8 cellular contexts compared by ENCODE assay signal in the genomic region with DNA sequence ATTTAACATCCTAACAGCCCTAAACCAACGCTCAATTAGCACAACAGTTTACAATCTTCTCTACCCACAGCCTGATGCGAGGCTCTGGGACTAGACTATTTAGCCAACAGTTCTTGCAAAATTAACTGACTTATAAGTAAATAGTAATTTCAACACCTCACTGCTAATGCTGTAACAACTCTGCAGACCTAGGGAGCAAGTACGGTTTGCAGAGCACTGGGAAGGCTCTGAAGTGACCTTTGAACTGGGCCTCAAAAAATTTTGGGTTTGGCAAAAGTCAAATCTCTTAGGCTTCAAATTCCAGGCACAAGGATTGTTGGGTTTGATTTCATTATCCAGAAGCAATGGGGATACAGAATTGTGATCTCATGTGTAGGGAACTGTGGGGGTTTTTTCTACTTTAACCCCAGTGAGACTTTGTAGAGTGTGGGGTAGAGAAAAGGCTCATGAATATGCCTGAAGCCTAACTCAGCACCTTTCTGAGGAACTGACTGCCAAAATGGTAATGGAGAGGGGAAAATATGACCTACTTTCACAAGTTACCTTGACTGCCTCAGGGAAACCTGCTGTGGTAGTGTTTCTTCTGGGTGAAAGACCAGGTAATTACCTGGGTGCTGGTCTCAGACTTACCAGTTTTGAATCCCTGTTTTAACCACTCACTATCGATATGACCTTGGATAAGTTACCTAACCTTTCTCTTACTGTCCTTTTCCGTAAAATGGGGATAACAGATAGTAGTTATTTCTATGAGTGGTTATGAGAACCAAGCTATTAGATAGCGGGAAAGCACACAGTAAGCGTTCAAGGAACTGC. TPM values are rescaled to one million over a fixed set of nuclear protein-coding genes. Genes with fewer than 3 reads are reported as not detected.
DNase-seq lines count a peak whose midpoint lies in the region; ATAC-seq and TF ChIP-seq lines count a peak whose summit lies in the region.

No MANE protein-coding gene starts in this region.

- peak overlapping the region; percentile 96 for H3K27ac Mint-ChIP-seq in Calu3 (ENCODE audit: unreplicated experiment)

- peak overlapping the region; percentile 97 for H3K4me2 ChIP-seq in osteoblast (ENCODE audit: insufficient read depth, low read length)

- BruUV-seq in Calu3 (replicated peaks; lab: Mats Ljungman, UMichigan), result no TSS peak

- H3K4me1 ChIP-seq in duodenal mucosa (ENCODE audit: control insufficient read depth in 1 of 2, insufficient read depth in 2 of 2, low read length in 2 of 2), result peaks cover 24 to 26% of the 10 kb centered on the region in 2 donors
- peaks cover 24% of the 10 kb centered on the region for H3K4me1 ChIP-seq in osteoblast (ENCODE audit: insufficient read depth, low read length)

- H3K27me3 ChIP-seq in duodenal mucosa (ENCODE audit: control insufficient read depth in 1 of 2, insufficient read depth in 2 of 2, low read length in 2 of 2) (no peaks in the 10 kb centered on the region), osteoblast (ENCODE audit: insufficient read depth, low read length) (no peaks in the 10 kb centered on the region)

- H4K20me1 ChIP-seq in osteoblast (ENCODE audit: insufficient read depth, low read length), result peaks cover 20% of the 10 kb centered on the region

- peaks cover 19% of the 10 kb centered on the region for H3K4me1 Mint-ChIP-seq in Calu3 (ENCODE audit: low read depth, unreplicated experiment)

- peaks cover 50% of the 10 kb centered on the region for H3K36me3 Mint-ChIP-seq in Calu3 (ENCODE audit: insufficient read depth, unreplicated experiment)

- H3K9ac ChIP-seq in duodenal mucosa (ENCODE audit: low read depth in 1 of 2, low read length in 2 of 2), result peak overlapping the region; percentile 67 to 89

- H3K27me3 Mint-ChIP-seq in Calu3 (ENCODE audit: unreplicated experiment), result no peaks in the 10 kb centered on the region

- H3K79me2 ChIP-seq in osteoblast (ENCODE audit: insufficient read depth, low read length), result peaks cover 33% of the 10 kb centered on the region

- H3K4me3 ChIP-seq in duodenal mucosa (ENCODE audit: low read depth in 1 of 2, low read length in 2 of 2) (peak overlapping the region; percentile 73 to 78), osteoblast (ENCODE audit: insufficient read depth, low read length) (peak overlapping the region; percentile 89)

- intact Hi-C loops in Calu3 (cut with micrococcal nuclease; ENCODE audit: unreplicated experiment), result no loop called here

- no peaks in the 10 kb centered on the region for H3K9me3 Mint-ChIP-seq in Calu3 (ENCODE audit: low read depth, unreplicated experiment)

- CTCF ChIA-PET in Calu3 (lab: Charles Lee), result interaction anchor here (0.6 kb wide), 1 partner anchor 165 kb away, joined by 3 read pairs; the partner anchor contains the start of gene KHDRBS1

- H3K27ac ChIP-seq in duodenal mucosa (ENCODE audit: low read depth, low read length) (peak overlapping the region; percentile 92), osteoblast (ENCODE audit: low read depth, low read length) (peak overlapping the region; percentile 97)

- peak overlapping the region; percentile 95 for H3K4me3 Mint-ChIP-seq in Calu3 (ENCODE audit: low read depth, unreplicated experiment)

- peak overlapping the region; percentile 92 for H2AFZ ChIP-seq in osteoblast (ENCODE audit: low read length)

- ATAC-seq in HG02970 (IDR thresholded peaks at IDR 0.05; ENCODE audit: low FRiP score, unreplicated experiment), result no peak
- ATAC-seq in HG02973 (IDR thresholded peaks at IDR 0.05; ENCODE audit: unreplicated experiment), result no peak
- no peak for ATAC-seq in HG03280 (IDR thresholded peaks at IDR 0.05; ENCODE audit: unreplicated experiment)

- peaks cover 0 to 5% of the 10 kb centered on the region in 2 donors for H3K36me3 ChIP-seq in duodenal mucosa (ENCODE audit: control insufficient read depth in 1 of 2, insufficient read depth in 2 of 2, low read length in 2 of 2)
- H3K36me3 ChIP-seq in osteoblast (ENCODE audit: insufficient read depth, low read length), result peaks cover 21% of the 10 kb centered on the region

- DNase-seq in Calu3 (no peak), NOMO-1 treated with dmso at 0.1 percent for 144 hours (lab: John Stamatoyannopoulos, UW; ENCODE audit: unreplicated experiment) (peak; percentile 58), osteoblast (ENCODE audit: insufficient read length, low spot score, missing footprints) (no peak)
- no peak for DNase-seq in activated effector memory CD4-positive, alpha-beta T cell treated with Interleukin-2 at 50 U/mL for 16 hours

- H3K9me3 ChIP-seq in duodenal mucosa (ENCODE audit: control insufficient read depth in 1 of 2, low read length in 2 of 2), result no peaks in the 10 kb centered on the region
- no peaks in the 10 kb centered on the region for H3K9me3 ChIP-seq in osteoblast (ENCODE audit: low read depth, low read length)

- TF ChIP-seq CTCF in Calu3 (IDR thresholded peaks at IDR 0.05; ENCODE audit: unreplicated experiment), result no peak
- TF ChIP-seq CTCF in osteoblast (IDR thresholded peaks at IDR 0.05; ENCODE audit: extremely low read depth, low read depth, low read length), result no peak

RNA-seq across cellular contexts. Expression of gene TXLNA, which starts 0.9 kb away (rescaled TPM):
- total RNA-seq in Calu3 (2022) (58.4 and 62.4 TPM in 2 replicates), osteoblast (136 and 140 TPM in 2 replicates)

RNA-seq across cellular contexts. Expression of gene CCDC28B, which starts 21.8 kb away (rescaled TPM):
- total RNA-seq in Calu3 (2022) (7.1 and 8.2 TPM in 2 replicates), osteoblast (8.0 and 11.8 TPM in 2 replicates)

RNA-seq across cellular contexts. Expression of gene IQCC, which starts 26.9 kb away (rescaled TPM):
- 6.6 and 7.6 TPM in 2 replicates for total RNA-seq in Calu3 (2022)
- total RNA-seq in osteoblast, result 1.8 TPM in 2 replicates

RNA-seq across cellular contexts. Expression of gene DCDC2B, which starts 30.3 kb away (rescaled TPM):
- total RNA-seq in Calu3 (2022) (not detected in 2 replicates), osteoblast (under 0.01 TPM in 1 of 2 replicates, not detected in the other)

RNA-seq across cellular contexts. Expression of gene TMEM234, which starts 43.6 kb away (rescaled TPM):
- total RNA-seq in Calu3 (2022), result 31.6 and 35.5 TPM in 2 replicates
- 21.5 and 24.2 TPM in 2 replicates for total RNA-seq in osteoblast
